ENCODE assay signal across 8 cellular contexts in the genomic region with DNA sequence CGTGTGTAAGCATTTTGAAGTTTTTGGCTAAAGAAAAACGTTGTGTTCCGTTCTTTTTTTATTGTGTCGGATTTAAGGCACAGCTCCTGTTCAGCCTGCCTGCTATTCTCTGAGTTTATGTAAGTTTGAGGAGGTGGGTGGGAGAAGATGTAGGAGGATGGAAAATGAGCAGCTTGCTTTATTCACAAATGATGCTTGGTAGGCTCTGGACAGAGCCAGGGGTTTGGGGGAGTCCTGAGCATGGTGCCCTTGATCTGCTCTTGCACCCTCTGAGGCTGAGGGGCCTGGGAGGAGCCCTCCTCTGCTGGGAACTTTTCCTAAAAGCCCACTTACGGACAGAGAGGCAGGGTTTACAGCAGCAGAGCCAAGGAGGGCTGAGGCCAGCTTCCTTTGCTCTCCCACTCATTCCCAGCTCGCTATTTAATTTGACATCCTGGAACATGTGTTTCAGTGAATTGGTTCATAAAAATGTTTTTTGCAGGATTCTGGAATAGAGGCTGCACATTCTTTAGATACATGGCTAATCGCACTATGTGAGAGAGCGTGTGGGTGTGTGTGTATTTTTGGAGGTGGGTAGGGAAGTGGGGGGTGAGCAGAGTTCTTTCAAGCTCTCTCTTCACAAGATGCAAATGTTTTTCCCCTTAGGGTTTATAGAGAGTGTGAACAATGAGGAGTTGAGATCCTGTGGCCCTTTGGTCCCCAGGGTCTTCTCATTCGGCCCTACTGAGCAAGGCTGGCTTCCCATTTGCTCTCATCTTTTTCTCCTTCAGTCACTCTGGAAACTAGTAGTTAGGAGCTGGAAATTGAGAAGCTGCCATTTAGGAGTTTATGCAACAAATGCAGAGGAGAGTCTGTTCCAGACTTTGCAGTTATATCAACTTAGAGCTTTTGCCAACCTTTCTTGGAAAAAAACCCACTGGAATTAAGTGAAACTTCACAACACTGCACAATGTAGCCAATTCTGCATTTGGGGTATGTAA. TPM values are rescaled to one million over a fixed set of nuclear protein-coding genes. Genes with fewer than 3 reads are reported as not detected.
DNase-seq lines count a peak whose midpoint lies in the region; ATAC-seq lines count a peak whose summit lies in the region.

No MANE protein-coding gene starts in this region.

- in situ Hi-C loops in ACHN (cut with HindIII; ENCODE audit: low pct_ligation_motif_present, low pct_unique_long_range_greater_than_20kb, low sequenced_read_pairs): no loop called here

- peaks cover 75 to 87% (median 78%) of the 10 kb centered on the region in 3 donors for H3K4me1 Mint-ChIP-seq in IgD-negative memory B cell

- H3K4me3 Mint-ChIP-seq in IgD-negative memory B cell: peak overlapping the region; percentile 58 to 94 (median 75)

- H3K36me3 Mint-ChIP-seq in IgD-negative memory B cell: peaks cover 9% of the 10 kb centered on the region

- H3K27me3 Mint-ChIP-seq in IgD-negative memory B cell: peaks cover 2% of the 10 kb centered on the region

- H3K4me3 ChIP-seq in GM08714 (ENCODE audit: low read length): peak overlapping the region; percentile 17; the same call in 1 of the 2 replicates
- no peak overlapping the region for H3K4me3 ChIP-seq in skeletal muscle cell (ENCODE audit: low read depth, low read length)

- peak; percentile 68 for ATAC-seq in GM21423 (IDR thresholded peaks at IDR 0.05; ENCODE audit: unreplicated experiment)

- H3K27ac Mint-ChIP-seq in IgD-negative memory B cell: peak overlapping the region; percentile 74 to 93 (median 87)

- no peaks in the 10 kb centered on the region for H3K9me3 Mint-ChIP-seq in IgD-negative memory B cell

- DNase-seq in fibroblast of gingiva (ENCODE audit: low read depth) (peak; percentile 62), skeletal muscle cell (ENCODE audit: low read depth) (peak; percentile 67), NCI-H510A treated with DMSO at 0.1 percent for 48 hours (lab: John Stamatoyannopoulos, UW) (no peak), ACHN (no peak), SIG-M5 treated with dmso at 0.1 percent for 504 hours (lab: John Stamatoyannopoulos, UW; ENCODE audit: unreplicated experiment) (no peak)

RNA-seq across cellular contexts. Expression of a gene that starts 32.1 kb away (rescaled TPM):
- 48.4 TPM for polyA plus RNA-seq in IgD-negative memory B cell

Comparison
In these comparisons a context has a peak if more than half of its experiments do, and no peak if none do; other contexts are left out.
1. DNase-seq: peak in fibroblast of gingiva (single experiment) and skeletal muscle cell (single experiment); none in NCI-H510A treated with DMSO at 0.1 percent for 48 hours (single experiment), ACHN (single experiment) and SIG-M5 treated with dmso at 0.1 percent for 504 hours (single experiment).